In genomic region chr13:44107357-44108121, GRCh38 we compare ENCODE assay signal across 21 cellular contexts.
A peak's percentile ranks its signal among the peaks of the same experiment; 100 is the strongest.
DNase-seq lines count a peak whose midpoint lies in the region; ATAC-seq, FAIRE-seq and TF ChIP-seq lines count a peak whose summit lies in the region.
"Had no signal": no experiment of that assay in that cellular context is flagged by ENCODE, and none has a peak within 500 bp of the region (broad histone marks: within the 10 kb centered on the region; RNA-seq: fewer than 3 reads in every experiment).

No MANE protein-coding gene starts in this region.

- DNase-seq in A549 (ENCODE audit: low read depth in 1 of 2, low spot score in 1 of 2) (no peak), Peyer's patch (peak in 2 of 3 donors; percentile 71 to 77), foreskin keratinocyte (peak; percentile 46 to 62), NK-92 (lab: John Stamatoyannopoulos, UW; ENCODE audit: unreplicated experiment) (no peak), NCI-H1092 (lab: John Stamatoyannopoulos, UW) (no peak)
- DNase-seq in activated effector memory CD4-positive, alpha-beta T cell treated with Interleukin-2 at 50 U/mL for 16 hours: no peak
- DNase-seq: ACHN; activated CD8-positive, alpha-beta memory T cell treated with anti-CD3 and anti-CD28 coated beads, Interleukin-2, amount 50 U/mL, for 4 hours; activated naive CD8-positive, alpha-beta T cell treated with anti-CD3 and anti-CD28 coated beads for 36 hours; effector memory CD8-positive, alpha-beta T cell; GM23248; NCI-H1417 treated with DMSO at 0.1 percent for 48 hours; NCI-H2107; NCI-H524; RPMI8226 had no signal

- peak overlapping the region; percentile 37 for H3K4me2 ChIP-seq in A549
- H3K4me2 ChIP-seq: BLaER1 had no signal

- H3K4me1 ChIP-seq in A549: peaks cover 51% of the 10 kb centered on the region
- H3K4me1 ChIP-seq in Peyer's patch: peaks cover 0 to 55% (median 9%) of the 10 kb centered on the region in 4 donors
- H3K4me1 ChIP-seq in foreskin keratinocyte: no peaks in the 10 kb centered on the region
- peaks cover 54 to 79% of the 10 kb centered on the region in 2 donors for H3K4me1 ChIP-seq in mucosa of rectum (ENCODE audit: control insufficient read depth in 2 of 2, insufficient read depth in 2 of 2, low read length in 2 of 2)
- H3K4me1 ChIP-seq: BLaER1 had no signal

- TF ChIP-seq POLR2A in A549 (IDR thresholded peaks at IDR 0.05; ENCODE audit: low read length): no peak
- TF ChIP-seq POLR2A in Peyer's patch (IDR thresholded peaks at IDR 0.05): peak; percentile 55 to 77

- TF ChIP-seq RAD21 in A549 (conservative IDR thresholded peaks at IDR 0.05 in 1 of 2, IDR thresholded peaks at IDR 0.05 in 1 of 2): no peak

- no peaks in the 10 kb centered on the region for H3K27me3 ChIP-seq in Peyer's patch
- no peaks in the 10 kb centered on the region for H3K27me3 ChIP-seq in foreskin keratinocyte
- H3K27me3 ChIP-seq in mucosa of rectum (ENCODE audit: control insufficient read depth in 2 of 2, insufficient read depth in 2 of 2, low read length in 2 of 2): no peaks in the 10 kb centered on the region
- H3K27me3 ChIP-seq: BLaER1, vagina had no signal

- H3K27ac ChIP-seq in A549 (peak overlapping the region; percentile 67 to 75), Peyer's patch (peak overlapping the region in 3 of 4 donors; percentile 41 to 83 (median 77)), foreskin keratinocyte (no peak overlapping the region), mucosa of rectum (ENCODE audit: low read depth in 2 of 2, low read length in 2 of 2) (peak overlapping the region; percentile 75 to 81)
- H3K27ac ChIP-seq: BLaER1, GM23248, vagina had no signal

- no peak for FAIRE-seq in A549 (lab: Jason Lieb, UNC)
- FAIRE-seq: astrocyte, D721Med had no signal

- ATAC-seq in A549: peak in 1 of 2 experiments; percentile 35; a peak in 2 of 6 replicates
- ATAC-seq in foreskin keratinocyte: no peak
- no peak for ATAC-seq in HG02973 (IDR thresholded peaks at IDR 0.05; ENCODE audit: unreplicated experiment)
- ATAC-seq: effector memory CD8-positive, alpha-beta T cell had no signal

- no peak overlapping the region for H3K9ac ChIP-seq in mucosa of rectum (ENCODE audit: low read depth in 1 of 2, low read length in 2 of 2)
- H3K9ac ChIP-seq: BLaER1, GM23248 had no signal

- 64% methylated on average over 9 of the region's 10 CpGs for WGBS in A549 (ENCODE audit: missing lambda C conversion rate)

- H3K9me3 ChIP-seq in A549: peaks cover 4% of the 10 kb centered on the region; the same call in 1 of the 3 replicates
- no peaks in the 10 kb centered on the region for H3K9me3 ChIP-seq in Peyer's patch
- H3K9me3 ChIP-seq in mucosa of rectum (ENCODE audit: control insufficient read depth in 2 of 2, low read length in 2 of 2): no peaks in the 10 kb centered on the region
- H3K9me3 ChIP-seq: BLaER1, vagina had no signal

- POLR2A ChIA-PET in A549 (lab: Yijun Ruan, JAX): no interaction called here

- CTCF ChIA-PET in A549 (lab: Yijun Ruan, JAX): no interaction called here

- TF ChIP-seq CTCF in A549 (IDR thresholded peaks at IDR 0.05): no peak
- TF ChIP-seq CTCF in Peyer's patch (IDR thresholded peaks at IDR 0.05): no peak
- TF ChIP-seq CTCF in foreskin keratinocyte (conservative IDR thresholded peaks at IDR 0.05): no peak

- H3K4me3 ChIP-seq in A549 (no peak overlapping the region), Peyer's patch (peak overlapping the region in 2 of 4 donors; percentile 12 to 26), mucosa of rectum (ENCODE audit: low read length in 2 of 2) (no peak overlapping the region)
- H3K4me3 ChIP-seq: BLaER1, GM23248, vagina had no signal

- TF ChIP-seq EP300 in A549 (IDR thresholded peaks at IDR 0.05): no peak

- H3K36me3 ChIP-seq in Peyer's patch (no peaks in the 10 kb centered on the region), mucosa of rectum (ENCODE audit: control insufficient read depth in 2 of 2, insufficient read depth in 2 of 2, low read length in 2 of 2) (no peaks in the 10 kb centered on the region)
- H3K36me3 ChIP-seq: BLaER1, vagina had no signal

TF ChIP-seq in A549, 52 proteins besides CTCF, POLR2A, EP300 and RAD21:
- TF ChIP-seq PBX3 (IDR thresholded peaks at IDR 0.05): no peak
- TF ChIP-seq FOSB (CRISPR knock-in tag; IDR thresholded peaks at IDR 0.05): no peak
- no peak for TF ChIP-seq CEBPB (IDR thresholded peaks at IDR 0.05)

Comparison
In these comparisons a context has a peak if more than half of its experiments do, and no peak if none do; other contexts are left out.
1. DNase-seq: peak in Peyer's patch (2 of 3) and foreskin keratinocyte (2 of 2); none in A549 (0 of 2), NK-92 (single experiment), activated effector memory CD4-positive, alpha-beta T cell treated with Interleukin-2 at 50 U/mL for 16 hours (single experiment) and NCI-H1092 (single experiment).